8 cellular contexts compared by ENCODE assay signal in genomic region chr6:89081423-89082322, GRCh38. TPM values are rescaled to one million over a fixed set of nuclear protein-coding genes. Genes with fewer than 3 reads are reported as not detected.
DNase-seq lines count a peak whose midpoint lies in the region; ATAC-seq and TF ChIP-seq lines count a peak whose summit lies in the region.

No MANE protein-coding gene starts in this region.

- ATAC-seq in HG02763 (IDR thresholded peaks at IDR 0.05; ENCODE audit: unreplicated experiment) (peak; percentile 57), heart right ventricle (peak; percentile 80 to 92 (median 84)), upper lobe of right lung (peak; percentile 85)

- TF ChIP-seq CTCF in GM12873 (IDR thresholded peaks at IDR 0.05; ENCODE audit: insufficient read depth, low read depth, low read length, missing control alignments): peak; percentile 22
- no peak for TF ChIP-seq CTCF in adrenal gland (IDR thresholded peaks at IDR 0.05)
- no peak for TF ChIP-seq CTCF in heart right ventricle (IDR thresholded peaks at IDR 0.05)
- TF ChIP-seq CTCF in upper lobe of right lung (IDR thresholded peaks at IDR 0.05): peak; percentile 7

- H3K27ac ChIP-seq in adrenal gland: peak overlapping the region; percentile 98 to 100 (median 100)
- H3K27ac ChIP-seq in heart right ventricle: peak overlapping the region; percentile 99 to 100 (median 100)
- peak overlapping the region; percentile 100 for H3K27ac ChIP-seq in upper lobe of right lung

- H3K4me1 ChIP-seq in adrenal gland (replicated peaks in 1 of 2): peaks cover 15 to 33% of the 10 kb centered on the region in 2 donors
- peaks cover 3 to 50% (median 39%) of the 10 kb centered on the region in 9 donors for H3K4me1 ChIP-seq in heart right ventricle
- H3K4me1 ChIP-seq in upper lobe of right lung: peaks cover 41% of the 10 kb centered on the region

- intact Hi-C loops in adrenal gland (cut with DNase I) (loop anchor here in 1 of 2 donors (5.0 kb wide), 1 partner anchor 44 kb away; no protein-coding TSS in a partner anchor), heart right ventricle (cut with DNase I) (loop anchor here in 7 of 10 donors (2.0 to 10.0 kb wide), 12 partner anchors 36 to 273 kb away; partner anchors contain the start of genes UBE2J1 (in 5 of the 7), PM20D2 (in 1 of the 7) and SRSF12 (in 1 of the 7)), posterior vena cava (cut with DNase I) (loop anchor here (5.0 to 10.0 kb wide), 2 partner anchors 44 to 97 kb away; no protein-coding TSS in a partner anchor), upper lobe of right lung (cut with DNase I) (no loop called here)

- 0% methylated on average over 7 to 69 of the region's 69 CpGs for WGBS in adrenal gland, 4 donors
- WGBS in heart right ventricle, 2 donors: 0% methylated on average over 59 to 69 of the region's 69 CpGs

- H3K36me3 ChIP-seq in adrenal gland (replicated peaks in 1 of 2) (peaks cover 0 to 32% of the 10 kb centered on the region in 2 donors), heart right ventricle (peaks cover 0 to 46% (median 25%) of the 10 kb centered on the region in 9 donors), upper lobe of right lung (peaks cover 33% of the 10 kb centered on the region)

- H3K4me3 ChIP-seq in adrenal gland (peak overlapping the region; percentile 87 to 99 (median 97)), heart right ventricle (peak overlapping the region; percentile 79 to 99 (median 97)), upper lobe of right lung (peak overlapping the region; percentile 82)

- no peaks in the 10 kb centered on the region for H3K27me3 ChIP-seq in adrenal gland
- no peaks in the 10 kb centered on the region for H3K27me3 ChIP-seq in heart right ventricle
- no peaks in the 10 kb centered on the region for H3K27me3 ChIP-seq in upper lobe of right lung

- DNase-seq in NCI-H1436 (lab: John Stamatoyannopoulos, UW) (peak; percentile 98), SW480 (ENCODE audit: low spot score) (peak; percentile 90), adrenal gland (peak; percentile 98 to 100 (median 99)), heart right ventricle (peak; percentile 100), posterior vena cava (ENCODE audit: low spot score) (peak; percentile 100), upper lobe of right lung (peak; percentile 99)

- H3K9me3 ChIP-seq in adrenal gland (replicated peaks in 1 of 3) (no peaks in the 10 kb centered on the region), heart right ventricle (no peaks in the 10 kb centered on the region), upper lobe of right lung (no peaks in the 10 kb centered on the region)

- TF ChIP-seq POLR2A in adrenal gland (IDR thresholded peaks at IDR 0.05): peak; percentile 83 to 84

RNA-seq across cellular contexts. Expression of gene PNRC1, which starts 1.1 kb away (rescaled TPM):
- total RNA-seq in adrenal gland: 100 to 1,000 TPM; 135 to 359 (median 279) TPM
- polyA plus RNA-seq in adrenal gland: 100 to 1,000 TPM in 1 of 3 donors, 10 to 100 TPM in 2; 65.5 to 116 (median 86.3) TPM
- total RNA-seq in heart right ventricle: 100 to 1,000 TPM; 137 to 270 (median 228) TPM
- 10 to 100 TPM; 45.5 to 47.6 TPM for polyA plus RNA-seq in heart right ventricle
- 100 to 1,000 TPM; 280 to 381 TPM for total RNA-seq in posterior vena cava
- 183 TPM for total RNA-seq in upper lobe of right lung

RNA-seq across cellular contexts. Expression of gene SRSF12, which starts 36.2 kb away (rescaled TPM):
- total RNA-seq in adrenal gland: 1 to 10 TPM in 2 of 8 donors, under 1 TPM in 5, not detected in 1; 0.26 to 2.2 (median 0.75) TPM
- 1 to 10 TPM in 1 of 3 donors, under 1 TPM in 2; 0.72 to 1.4 (median 0.91) TPM for polyA plus RNA-seq in adrenal gland
- under 1 TPM in 8 of 10 donors, not detected in 2; 0.06 to 0.47 (median 0.17) TPM for total RNA-seq in heart right ventricle
- under 1 TPM; 0.15 to 0.32 TPM for polyA plus RNA-seq in heart right ventricle
- total RNA-seq in posterior vena cava: 1 to 10 TPM; 3.4 to 3.5 TPM
- not detected for total RNA-seq in upper lobe of right lung

Comparison
In these comparisons a context has a peak if more than half of its experiments do, and no peak if none do; other contexts are left out.
1. Peak in every context shown above with its lines: DNase-seq, ATAC-seq, H3K4me3 ChIP-seq and H3K27ac ChIP-seq.
2. CTCF ChIP-seq: peak in GM12873 (single experiment) and upper lobe of right lung (single experiment); none in adrenal gland (0 of 6) and heart right ventricle (0 of 9).